ENCODE assay signal across 21 cellular contexts in genomic region chr22:28940441-28940840, GRCh38.
"Had no signal": no experiment of that assay in that cellular context is flagged by ENCODE, and none has a peak within 500 bp of the region (broad histone marks: within the 10 kb centered on the region; RNA-seq: fewer than 3 reads in every experiment).

No MANE protein-coding gene starts in this region.

- ATAC-seq: activated naive CD4-positive, alpha-beta T cell treated with anti-CD3 and anti-CD28 coated beads, Interleukin-2, amount 50 U/mL, for 72 hours; activated T-cell treated with anti-CD3 and anti-CD28 coated beads, Interleukin-2, amount 50 U/mL, for 72 hours; heart left ventricle; naive thymus-derived CD8-positive, alpha-beta T cell; right cardiac atrium had no signal

- H3K27ac ChIP-seq: heart left ventricle, prostate gland, upper lobe of left lung had no signal

- H3K4me3 ChIP-seq: heart left ventricle, prostate gland, upper lobe of left lung had no signal

- H3K36me3 Mint-ChIP-seq: activated naive CD4-positive, alpha-beta T cell treated with anti-CD3 and anti-CD28 coated beads, Interleukin-2, amount 50 U/mL, for 72 hours had no signal

- H3K27ac Mint-ChIP-seq: activated CD4-positive, alpha-beta T cell treated with anti-CD3 and anti-CD28 coated beads, Interleukin-2, amount 10 ng/mL, durations not matched to agents 7 days and 5 days; activated naive CD4-positive, alpha-beta T cell treated with anti-CD3 and anti-CD28 coated beads, Interleukin-2, amount 50 U/mL, for 72 hours; activated T-cell treated with anti-CD3 and anti-CD28 coated beads, Interleukin-2, amount 50 U/mL, for 72 hours; T-helper 2 cell treated with Interferon-gamma antibody and Interleukin-4, amounts not matched to agents 5 μg/mL and 100 μg/mL, for 36 hours had no signal

- H3K9me3 Mint-ChIP-seq: activated naive CD4-positive, alpha-beta T cell treated with anti-CD3 and anti-CD28 coated beads, Interleukin-2, amount 50 U/mL, for 72 hours; activated T-cell treated with anti-CD3 and anti-CD28 coated beads, Interleukin-2, amount 50 U/mL, for 72 hours; T-helper 2 cell treated with Interferon-gamma antibody and Interleukin-4, amounts not matched to agents 5 μg/mL and 100 μg/mL, for 36 hours had no signal

- H3K27me3 ChIP-seq: heart left ventricle, upper lobe of left lung had no signal

- H3K36me3 ChIP-seq: heart left ventricle, prostate gland, upper lobe of left lung had no signal

- H3K4me3 Mint-ChIP-seq: activated CD4-positive, alpha-beta T cell treated with anti-CD3 and anti-CD28 coated beads, Interleukin-2, amount 10 ng/mL, durations not matched to agents 7 days and 5 days; activated T-cell treated with anti-CD3 and anti-CD28 coated beads, Interleukin-2, amount 50 U/mL, for 72 hours; naive thymus-derived CD8-positive, alpha-beta T cell; T-helper 2 cell treated with Interferon-gamma antibody and Interleukin-4, amounts not matched to agents 5 μg/mL and 100 μg/mL, for 36 hours had no signal

- DNase-seq: activated CD4-positive, alpha-beta T cell treated with anti-CD3 and anti-CD28 coated beads, Interleukin-2, amount 10 ng/mL, durations not matched to agents 7 days and 5 days; activated CD4-positive, CD25-positive, alpha-beta regulatory T cell; activated CD8-positive, alpha-beta memory T cell treated with anti-CD3 and anti-CD28 coated beads, Interleukin-2, amount 50 U/mL, for 48 hours; activated gamma-delta T cell; activated T-cell treated with anti-CD3 and anti-CD28 coated beads, Interleukin-2, amount 50 U/mL, for 72 hours; amygdala; cerebellar nuclear complex; effector memory CD4-positive, alpha-beta T cell; foreskin melanocyte; heart left ventricle; naive thymus-derived CD8-positive, alpha-beta T cell; right cardiac atrium; small intestine; stimulated activated CD4-positive, alpha-beta T cell treated with anti-CD3 and anti-CD28 coated beads, Interleukin-4, amount 100 ng/mL, for 24 hours; stimulated activated naive CD4-positive, alpha-beta T cell; substantia nigra; SW 1271; upper lobe of left lung had no signal

- H3K9me3 ChIP-seq: heart left ventricle, prostate gland, upper lobe of left lung had no signal

- H3K4me1 Mint-ChIP-seq: activated CD4-positive, alpha-beta T cell treated with anti-CD3 and anti-CD28 coated beads, Interleukin-2, amount 10 ng/mL, durations not matched to agents 7 days and 5 days; naive thymus-derived CD8-positive, alpha-beta T cell had no signal
